ENCODE assay signal across 25 cellular contexts in the genomic region with DNA sequence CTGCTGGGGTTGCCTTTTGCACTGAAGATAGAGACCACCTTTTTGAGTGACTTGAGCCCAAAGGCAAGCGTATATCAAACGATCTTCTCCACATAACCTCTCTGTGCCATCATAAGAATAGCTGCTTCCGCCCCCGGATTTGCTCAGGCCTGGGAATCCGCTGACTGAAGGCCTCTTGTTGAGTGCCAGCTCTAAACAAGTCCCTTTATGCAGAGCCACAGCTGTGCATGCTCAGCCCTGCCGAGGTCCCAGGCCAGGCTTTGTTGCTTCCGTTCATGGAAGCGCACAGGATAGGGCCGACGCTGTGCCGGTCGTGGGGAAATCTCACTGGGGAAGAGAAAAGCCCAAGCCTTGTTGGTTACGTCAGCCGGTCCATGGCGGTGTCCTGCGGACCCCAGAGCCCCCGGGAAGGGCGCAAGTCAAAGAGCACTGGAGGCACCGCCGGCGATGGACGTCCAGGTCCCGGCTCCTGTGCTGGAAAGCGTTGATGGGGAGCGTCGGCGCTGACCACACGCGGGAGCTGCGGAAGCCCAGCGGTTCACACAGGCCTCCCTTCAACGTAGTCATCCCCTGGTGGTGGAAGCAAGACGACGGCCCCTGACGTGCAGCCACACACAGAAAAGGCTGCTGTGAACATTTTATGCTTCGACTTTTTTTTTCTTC. TPM values are rescaled to one million over a fixed set of nuclear protein-coding genes. Genes with fewer than 3 reads are reported as not detected.
DNase-seq lines count a peak whose midpoint lies in the region; ATAC-seq and TF ChIP-seq lines count a peak whose summit lies in the region.
"Had no signal": no experiment of that assay in that cellular context is flagged by ENCODE, and none has a peak within 500 bp of the region (broad histone marks: within the 10 kb centered on the region; RNA-seq: fewer than 3 reads in every experiment).

No MANE protein-coding gene starts in this region.

- no peaks in the 10 kb centered on the region for H3K9me3 ChIP-seq in duodenal mucosa (ENCODE audit: control insufficient read depth in 1 of 2, low read length in 2 of 2)
- H3K9me3 ChIP-seq in mucosa of rectum (ENCODE audit: control insufficient read depth in 2 of 2, low read length in 2 of 2): no peaks in the 10 kb centered on the region
- H3K9me3 ChIP-seq: left lung, SJSA1, uterus had no signal

- peaks cover 24% of the 10 kb centered on the region for H3K4me1 Mint-ChIP-seq in activated CD4-positive, alpha-beta T cell treated with anti-CD3 and anti-CD28 coated beads, Interleukin-2, amount 10 ng/mL, durations not matched to agents 7 days and 5 days
- peaks cover 13 to 14% of the 10 kb centered on the region in 2 donors for H3K4me1 Mint-ChIP-seq in natural killer cell

- no peak for TF ChIP-seq CTCF in natural killer cell (IDR thresholded peaks at IDR 0.05)

- POLR2A ChIA-PET in activated CD4-positive, alpha-beta T cell treated with anti-CD3 and anti-CD28 coated beads, Interleukin-2, amount 10 ng/mL, durations not matched to agents 7 days and 5 days (lab: Charles Lee): no interaction called here

- H3K4me3 Mint-ChIP-seq in activated CD4-positive, alpha-beta T cell treated with anti-CD3 and anti-CD28 coated beads, Interleukin-2, amount 10 ng/mL, durations not matched to agents 7 days and 5 days: no peak overlapping the region
- H3K4me3 Mint-ChIP-seq in natural killer cell: no peak overlapping the region
- H3K4me3 Mint-ChIP-seq: activated CD8-positive, alpha-beta T cell treated with anti-CD3 and anti-CD28 coated beads for 36 hours; activated naive CD4-positive, alpha-beta T cell treated with anti-CD3 and anti-CD28 coated beads for 36 hours had no signal

- no peak overlapping the region for H3K4me3 ChIP-seq in duodenal mucosa (ENCODE audit: low read depth in 1 of 2, low read length in 2 of 2)
- H3K4me3 ChIP-seq in mucosa of rectum (ENCODE audit: low read length in 2 of 2): no peak overlapping the region
- H3K4me3 ChIP-seq: left lung, SJSA1, skin epidermis, uterus had no signal

- CTCF ChIA-PET in activated CD4-positive, alpha-beta T cell treated with anti-CD3 and anti-CD28 coated beads, Interleukin-2, amount 10 ng/mL, durations not matched to agents 7 days and 5 days (lab: Charles Lee): interaction anchor here (1.1 kb wide), 1 partner anchor 21 kb away, joined by 5 read pairs; no protein-coding TSS in a partner anchor

- no peaks in the 10 kb centered on the region for H3K27me3 Mint-ChIP-seq in activated CD4-positive, alpha-beta T cell treated with anti-CD3 and anti-CD28 coated beads, Interleukin-2, amount 10 ng/mL, durations not matched to agents 7 days and 5 days
- H3K27me3 Mint-ChIP-seq in natural killer cell (ENCODE audit: low read depth in 2 of 2): no peaks in the 10 kb centered on the region
- H3K27me3 Mint-ChIP-seq: activated CD8-positive, alpha-beta T cell treated with anti-CD3 and anti-CD28 coated beads for 36 hours had no signal

- H3K27ac Mint-ChIP-seq in activated CD4-positive, alpha-beta T cell treated with anti-CD3 and anti-CD28 coated beads, Interleukin-2, amount 10 ng/mL, durations not matched to agents 7 days and 5 days: peak overlapping the region; percentile 38
- H3K27ac Mint-ChIP-seq in natural killer cell: no peak overlapping the region
- H3K27ac Mint-ChIP-seq: activated CD8-positive, alpha-beta T cell treated with anti-CD3 and anti-CD28 coated beads for 36 hours; activated naive CD4-positive, alpha-beta T cell treated with anti-CD3 and anti-CD28 coated beads for 36 hours had no signal

- H3K4me1 ChIP-seq in duodenal mucosa (ENCODE audit: control insufficient read depth in 1 of 2, insufficient read depth in 2 of 2, low read length in 2 of 2) (peaks cover 23 to 25% of the 10 kb centered on the region in 2 donors), mucosa of rectum (ENCODE audit: control insufficient read depth in 2 of 2, insufficient read depth in 2 of 2, low read length in 2 of 2) (peaks cover 8 to 17% of the 10 kb centered on the region in 2 donors)
- H3K4me1 ChIP-seq: SJSA1, uterus had no signal

- H3K9ac ChIP-seq in duodenal mucosa (ENCODE audit: low read depth in 1 of 2, low read length in 2 of 2): peak overlapping the region; percentile 7 to 42
- H3K9ac ChIP-seq in mucosa of rectum (ENCODE audit: low read depth in 1 of 2, low read length in 2 of 2): peak overlapping the region in 1 of 2 donors; percentile 47

- H3K27me3 ChIP-seq in duodenal mucosa (ENCODE audit: control insufficient read depth in 1 of 2, insufficient read depth in 2 of 2, low read length in 2 of 2) (no peaks in the 10 kb centered on the region), mucosa of rectum (ENCODE audit: control insufficient read depth in 2 of 2, insufficient read depth in 2 of 2, low read length in 2 of 2) (no peaks in the 10 kb centered on the region)
- H3K27me3 ChIP-seq: left lung, SJSA1, uterus had no signal

- peaks cover 35 to 62% of the 10 kb centered on the region in 2 donors for H3K36me3 ChIP-seq in duodenal mucosa (ENCODE audit: control insufficient read depth in 1 of 2, insufficient read depth in 2 of 2, low read length in 2 of 2)
- H3K36me3 ChIP-seq in mucosa of rectum (ENCODE audit: control insufficient read depth in 2 of 2, insufficient read depth in 2 of 2, low read length in 2 of 2): peaks cover 59% of the 10 kb centered on the region in 2 donors
- H3K36me3 ChIP-seq: uterus had no signal

- H3K27ac ChIP-seq in duodenal mucosa (ENCODE audit: low read depth, low read length): peak overlapping the region; percentile 55
- peak overlapping the region; percentile 62 to 71 for H3K27ac ChIP-seq in mucosa of rectum (ENCODE audit: low read depth in 2 of 2, low read length in 2 of 2)
- H3K27ac ChIP-seq in substantia nigra (ENCODE audit: low read depth, low read length, poor library complexity, severe bottlenecking): peak overlapping the region; percentile 91
- H3K27ac ChIP-seq: C4-2B, epithelial cell of prostate, left lung, SJSA1, uterus had no signal

- no peaks in the 10 kb centered on the region for H3K9me3 Mint-ChIP-seq in activated CD4-positive, alpha-beta T cell treated with anti-CD3 and anti-CD28 coated beads, Interleukin-2, amount 10 ng/mL, durations not matched to agents 7 days and 5 days
- no peaks in the 10 kb centered on the region for H3K9me3 Mint-ChIP-seq in natural killer cell
- H3K9me3 Mint-ChIP-seq: activated CD8-positive, alpha-beta T cell treated with anti-CD3 and anti-CD28 coated beads for 36 hours; activated naive CD4-positive, alpha-beta T cell treated with anti-CD3 and anti-CD28 coated beads for 36 hours had no signal

- ATAC-seq in natural killer cell (no peak), HG02678 (IDR thresholded peaks at IDR 0.05; ENCODE audit: unreplicated experiment) (no peak)
- ATAC-seq: activated CD8-positive, alpha-beta T cell treated with anti-CD3 and anti-CD28 coated beads for 36 hours; left lung had no signal

- no peak for DNase-seq in activated CD4-positive, alpha-beta T cell treated with anti-CD3 and anti-CD28 coated beads, Interleukin-2, amount 10 ng/mL, durations not matched to agents 7 days and 5 days
- DNase-seq in activated CD4-positive, alpha-beta T cell treated with anti-CD3 and anti-CD28 coated beads for 48 hours: no peak
- peak in 47 of 49 donors; percentile 18 to 87 (median 62) for DNase-seq in substantia nigra (lab: John Stamatoyannopoulos, UW)
- no peak for DNase-seq in natural killer cell
- no peak for DNase-seq in HPDE6-E6E7 (ENCODE audit: extremely low spot score)
- DNase-seq: 8988T; activated CD8-positive, alpha-beta T cell treated with anti-CD3 and anti-CD28 coated beads for 36 hours; activated naive CD4-positive, alpha-beta T cell treated with anti-CD3 and anti-CD28 coated beads for 36 hours; activated T-cell treated with anti-CD3 and anti-CD28 coated beads, Interleukin-2, amount 50 U/mL, for 1 hour; DMS153; foreskin melanocyte; HCEC 1CT; IMR-90; left lung; MM.1S; NCI-H1694 treated with DMSO at 0.1 percent for 48 hours; T-helper 2 cell; uterus had no signal

- intact Hi-C loops in natural killer cell (cut with micrococcal nuclease): no loop called here

- peaks cover 36% of the 10 kb centered on the region for H3K36me3 Mint-ChIP-seq in activated CD4-positive, alpha-beta T cell treated with anti-CD3 and anti-CD28 coated beads, Interleukin-2, amount 10 ng/mL, durations not matched to agents 7 days and 5 days (ENCODE audit: low read depth)
- H3K36me3 Mint-ChIP-seq in natural killer cell: no peaks in the 10 kb centered on the region

RNA-seq across cellular contexts. Expression of a gene that starts 23.5 kb away (rescaled TPM):
- 1,000 to 10,000 TPM; 1,763 to 2,076 TPM for total RNA-seq in activated CD4-positive, alpha-beta T cell treated with anti-CD3 and anti-CD28 coated beads, Interleukin-2, amount 10 ng/mL, durations not matched to agents 7 days and 5 days
- 1,000 to 10,000 TPM; 1,286 to 1,549 (median 1,294) TPM for total RNA-seq in natural killer cell

RNA-seq across cellular contexts. Expression of a gene that starts 28.8 kb away (rescaled TPM):
- total RNA-seq in activated CD4-positive, alpha-beta T cell treated with anti-CD3 and anti-CD28 coated beads, Interleukin-2, amount 10 ng/mL, durations not matched to agents 7 days and 5 days: 100 to 1,000 TPM in 1 of 2 experiments, 10 to 100 TPM in 1; 88.3 to 101 TPM
- total RNA-seq in natural killer cell: 100 to 1,000 TPM; 142 to 195 (median 180) TPM

RNA-seq across cellular contexts. Expression of a gene that starts 38.5 kb away (rescaled TPM):
- total RNA-seq in activated CD4-positive, alpha-beta T cell treated with anti-CD3 and anti-CD28 coated beads, Interleukin-2, amount 10 ng/mL, durations not matched to agents 7 days and 5 days: 1 to 10 TPM; 5.1 to 5.7 TPM
- total RNA-seq in natural killer cell: 1 to 10 TPM; 1.1 to 1.8 (median 1.2) TPM

RNA-seq across cellular contexts. Expression of a gene that starts 46.7 kb away (rescaled TPM):
- 100 to 1,000 TPM; 158 to 178 TPM for total RNA-seq in activated CD4-positive, alpha-beta T cell treated with anti-CD3 and anti-CD28 coated beads, Interleukin-2, amount 10 ng/mL, durations not matched to agents 7 days and 5 days
- 100 to 1,000 TPM; 230 to 299 (median 287) TPM for total RNA-seq in natural killer cell

Comparison
In these comparisons a context has a peak if more than half of its experiments do, and no peak if none do; other contexts are left out.
1. DNase-seq: peak in substantia nigra (47 of 49); none in activated CD4-positive, alpha-beta T cell treated with anti-CD3 and anti-CD28 coated beads, Interleukin-2, amount 10 ng/mL, durations not matched to agents 7 days and 5 days (single experiment), activated CD4-positive, alpha-beta T cell treated with anti-CD3 and anti-CD28 coated beads for 48 hours (single experiment), natural killer cell (single experiment) and HPDE6-E6E7 (single experiment).
2. Peak in every context shown above with its lines, with median percentiles within 50 percentile points of each other: H3K27ac ChIP-seq.